ENCODE assay signal across 30 cellular contexts in genomic region chr11:18785416-18785815, GRCh38. TPM values are rescaled to one million over a fixed set of nuclear protein-coding genes. Genes with fewer than 3 reads are reported as not detected.
"Had no signal": no experiment of that assay in that cellular context is flagged by ENCODE, and none has a peak within 500 bp of the region (broad histone marks: within the 10 kb centered on the region; RNA-seq: fewer than 3 reads in every experiment).

No MANE protein-coding gene starts in this region.

- H3K36me3 ChIP-seq: gastrocnemius medialis, lower lobe of right lung, prostate gland, right atrium auricular region, suprapubic skin, transverse colon, upper lobe of right lung, vagina had no signal

- H3K4me1 Mint-ChIP-seq: naive thymus-derived CD8-positive, alpha-beta T cell; stimulated activated naive CD8-positive, alpha-beta T cell treated with anti-CD3 and anti-CD28 coated beads, Interleukin-15, amount 100 ng/mL, for 72 hours had no signal

- H3K9me3 ChIP-seq: gastrocnemius medialis, lower lobe of right lung, prostate gland, right atrium auricular region, suprapubic skin, transverse colon, upper lobe of right lung, vagina had no signal

- DNase-seq: effector memory CD8-positive, alpha-beta T cell; gastrocnemius medialis; head of caudate nucleus; left ventricle myocardium superior; lower lobe of right lung; naive thymus-derived CD8-positive, alpha-beta T cell; nephron progenitor cell; nucleus accumbens; stimulated activated CD4-positive, alpha-beta T cell treated with anti-CD3 and anti-CD28 coated beads, Interleukin-12 subunit alpha, Interleukin-12 subunit beta, amount 100 ng/mL, for 4 hours; stimulated activated CD4-positive, alpha-beta T cell treated with anti-CD3 and anti-CD28 coated beads, Interleukin-1b, Interleukin-23, amount 100 ng/mL, for 48 hours; stimulated activated CD4-positive, alpha-beta T cell treated with anti-CD3 and anti-CD28 coated beads, Interleukin-4, amount 100 ng/mL, for 1 hour; stimulated activated CD8-positive, alpha-beta memory T cell treated with anti-CD3 and anti-CD28 coated beads, Interleukin-4, amount 100 ng/mL, for 48 hours; stimulated activated naive CD4-positive, alpha-beta T cell; stimulated activated naive CD8-positive, alpha-beta T cell treated with anti-CD3 and anti-CD28 coated beads, Interleukin-15, amount 100 ng/mL, for 72 hours; transverse colon; upper lobe of right lung had no signal

- H3K36me3 Mint-ChIP-seq: naive thymus-derived CD8-positive, alpha-beta T cell had no signal

- H3K4me3 ChIP-seq: coronary artery, gastrocnemius medialis, lower lobe of right lung, prostate gland, right atrium auricular region, smooth muscle cell, suprapubic skin, transverse colon, upper lobe of right lung, vagina had no signal

- H3K27ac ChIP-seq: coronary artery, gastrocnemius medialis, lower lobe of right lung, prostate gland, right atrium auricular region, suprapubic skin, transverse colon, upper lobe of right lung, vagina had no signal

- H3K4me3 Mint-ChIP-seq: effector memory CD8-positive, alpha-beta T cell; naive thymus-derived CD8-positive, alpha-beta T cell; nephron progenitor cell; stimulated activated naive CD8-positive, alpha-beta T cell treated with anti-CD3 and anti-CD28 coated beads, Interleukin-15, amount 100 ng/mL, for 72 hours had no signal

- H3K4me1 ChIP-seq: gastrocnemius medialis, lower lobe of right lung, prostate gland, right atrium auricular region, transverse colon, upper lobe of right lung had no signal

- H3K27me3 ChIP-seq: right atrium auricular region, vagina had no signal

- H3K4me2 ChIP-seq: smooth muscle cell had no signal

- H3K27ac Mint-ChIP-seq: effector memory CD8-positive, alpha-beta T cell; naive thymus-derived CD8-positive, alpha-beta T cell; nephron progenitor cell; stimulated activated naive CD8-positive, alpha-beta T cell treated with anti-CD3 and anti-CD28 coated beads, Interleukin-15, amount 100 ng/mL, for 72 hours had no signal

- ATAC-seq: effector memory CD8-positive, alpha-beta T cell; gastrocnemius medialis; left ventricle myocardium superior; lower lobe of right lung; naive thymus-derived CD8-positive, alpha-beta T cell; sciatic nerve; stimulated activated naive CD8-positive, alpha-beta T cell treated with anti-CD3 and anti-CD28 coated beads, Interleukin-15, amount 100 ng/mL, for 72 hours; upper lobe of right lung had no signal

- H3K9me3 Mint-ChIP-seq: effector memory CD8-positive, alpha-beta T cell; naive thymus-derived CD8-positive, alpha-beta T cell; nephron progenitor cell; stimulated activated naive CD8-positive, alpha-beta T cell treated with anti-CD3 and anti-CD28 coated beads, Interleukin-15, amount 100 ng/mL, for 72 hours had no signal

RNA-seq across cellular contexts. Expression of gene PTPN5, which starts 6.2 kb away (rescaled TPM):
- total RNA-seq: dermis microvascular lymphatic vessel endothelial cell; fibroblast of lung; fibroblast of villous mesenchyme; glomerular endothelial cell; myocyte; naive thymus-derived CD8-positive, alpha-beta T cell; osteocyte; smooth muscle cell had no signal
- polyA plus RNA-seq: fibroblast of lung; keratinocyte; naive thymus-derived CD8-positive, alpha-beta T cell; smooth muscle cell had no signal

RNA-seq across cellular contexts. Expression of gene IGSF22, which starts 59.4 kb away (rescaled TPM):
- total RNA-seq: gastrocnemius medialis, osteocyte, smooth muscle cell, vagina had no signal
- polyA plus RNA-seq: fibroblast of lung, smooth muscle cell had no signal
